In genomic region chr6:33390767-33391277, GRCh38 we compare ENCODE assay signal across 8 cellular contexts. TPM values are rescaled to one million over a fixed set of nuclear protein-coding genes. Genes with fewer than 3 reads are reported as not detected.
A peak's percentile ranks its signal among the peaks of the same experiment; 100 is the strongest.
DNase-seq lines count a peak whose midpoint lies in the region; ATAC-seq and TF ChIP-seq lines count a peak whose summit lies in the region.

No MANE protein-coding gene starts in this region.

- peak overlapping the region; percentile 37 for H3K4me3 ChIP-seq in SJCRH30
- H3K4me3 ChIP-seq in esophagus squamous epithelium: peak overlapping the region; percentile 61 to 80 (median 66)
- peak overlapping the region; percentile 8 for H3K4me3 ChIP-seq in retinal pigment epithelial cell (ENCODE audit: low read length)

- 71 to 76% methylated on average over 9 of the region's 9 CpGs for WGBS in esophagus squamous epithelium, 2 donors

- TF ChIP-seq CTCF in esophagus squamous epithelium (IDR thresholded peaks at IDR 0.05) (no peak), retinal pigment epithelial cell (conservative IDR thresholded peaks at IDR 0.05; ENCODE audit: low read depth, low read length) (no peak)

- TF ChIP-seq POLR2A in esophagus squamous epithelium (IDR thresholded peaks at IDR 0.05): no peak

- no peaks in the 10 kb centered on the region for H3K9me3 ChIP-seq in SJCRH30 (replicated peaks)
- H3K9me3 ChIP-seq in esophagus squamous epithelium: no peaks in the 10 kb centered on the region

- no peak for DNase-seq in SJCRH30
- no peak for DNase-seq in esophagus squamous epithelium (lab: John Stamatoyannopoulos, UW)
- DNase-seq in retinal pigment epithelial cell (ENCODE audit: low read depth): no peak
- DNase-seq in NCI-H1092 (lab: John Stamatoyannopoulos, UW): no peak
- DNase-seq in stimulated activated naive CD4-positive, alpha-beta T cell treated with Interleukin-2 at 50 U/mL for 16 hours (lab: John Stamatoyannopoulos, UW): no peak
- no peak for DNase-seq in NCI-H1417 (lab: John Stamatoyannopoulos, UW)
- no peak for DNase-seq in NCI-H774 (lab: John Stamatoyannopoulos, UW)

- intact Hi-C loops in esophagus squamous epithelium (cut with DNase I): no loop called here

- H3K27me3 ChIP-seq in SJCRH30 (no peaks in the 10 kb centered on the region), esophagus squamous epithelium (no peaks in the 10 kb centered on the region)

- H3K36me3 ChIP-seq in SJCRH30 (peaks cover 12% of the 10 kb centered on the region; the same call in 1 of the 2 replicates), esophagus squamous epithelium (no peaks in the 10 kb centered on the region)

- peak; percentile 2 for ATAC-seq in GM18909 (IDR thresholded peaks at IDR 0.05; ENCODE audit: poor library complexity, unreplicated experiment)

- peaks cover 11% of the 10 kb centered on the region for H3K4me1 ChIP-seq in SJCRH30
- H3K4me1 ChIP-seq in esophagus squamous epithelium: peaks cover 11 to 31% (median 11%) of the 10 kb centered on the region in 3 donors

- H3K27ac ChIP-seq in SJCRH30 (peak overlapping the region; percentile 53), esophagus squamous epithelium (peak overlapping the region; percentile 88 to 96 (median 94))

RNA-seq across cellular contexts. Expression of gene KIFC1, which starts 0.8 kb away (rescaled TPM):
- total RNA-seq in SJCRH30 (2014; rRNA removed; shearing (Covaris generic)): 80.5 and 84.5 TPM in 2 replicates
- 10 to 100 TPM in 2 of 4 donors, 1 to 10 TPM in 2; 9.6 to 38.9 (median 11.2) TPM for total RNA-seq in esophagus squamous epithelium

RNA-seq across cellular contexts. Expression of gene PHF1, which starts 20.0 kb away (rescaled TPM):
- 21.8 and 25.5 TPM in 2 replicates for total RNA-seq in SJCRH30 (2014; rRNA removed; shearing (Covaris generic))
- 10 to 100 TPM in 3 of 4 donors, 1 to 10 TPM in 1; 8.1 to 48.6 (median 17.3) TPM for total RNA-seq in esophagus squamous epithelium

RNA-seq across cellular contexts. Expression of gene CUTA, which starts 27.1 kb away (rescaled TPM):
- total RNA-seq in SJCRH30 (2014; rRNA removed; shearing (Covaris generic)): 181 and 210 TPM in 2 replicates
- 10 to 100 TPM; 46.0 to 93.1 (median 69.4) TPM for total RNA-seq in esophagus squamous epithelium

RNA-seq across cellular contexts. Expression of gene SYNGAP1, which starts 29.0 kb away (rescaled TPM):
- total RNA-seq in SJCRH30 (2014; rRNA removed; shearing (Covaris generic)): 1.8 and 2.5 TPM in 2 replicates
- total RNA-seq in esophagus squamous epithelium: 1 to 10 TPM; 3.3 to 8.6 (median 4.1) TPM

Comparison
In these comparisons a context has a peak if more than half of its experiments do, and no peak if none do; other contexts are left out.
1. H3K4me3 ChIP-seq: peak in every context shown above with its lines; median percentile 66 in esophagus squamous epithelium; 37 in SJCRH30; 8 in retinal pigment epithelial cell.